8 cellular contexts compared by ENCODE assay signal in the genomic region with DNA sequence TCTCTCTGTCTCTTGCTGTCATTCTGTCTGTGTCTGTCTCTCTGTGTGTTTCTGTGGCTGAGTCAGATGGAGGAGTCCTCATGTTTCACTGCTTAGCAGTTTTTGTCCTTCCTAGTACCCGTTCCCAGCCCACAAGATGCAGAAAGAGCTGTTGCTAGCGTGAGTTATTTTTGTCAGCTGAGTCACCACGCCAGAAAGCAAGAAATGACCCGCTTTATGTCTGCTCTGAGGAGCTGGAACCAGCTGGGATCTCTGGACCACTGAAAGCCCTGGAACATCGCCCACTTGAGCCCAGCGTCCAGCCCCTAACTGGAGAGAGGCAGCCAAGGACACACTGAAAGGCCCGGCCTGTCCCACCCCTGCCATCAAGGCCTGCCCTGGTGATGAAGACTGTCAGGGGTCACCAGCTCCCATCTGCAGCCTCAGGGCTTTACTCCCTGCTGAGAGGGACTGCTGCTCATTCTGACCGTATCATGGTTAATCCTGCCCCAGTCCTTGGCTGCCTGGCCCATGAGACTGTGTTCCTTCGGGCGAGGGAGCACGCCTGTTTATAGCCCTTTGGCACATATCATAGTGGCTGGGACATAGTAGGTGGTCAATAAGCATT.
A peak's percentile ranks its signal among the peaks of the same experiment; 100 is the strongest.
DNase-seq lines count a peak whose midpoint lies in the region; ATAC-seq, FAIRE-seq and TF ChIP-seq lines count a peak whose summit lies in the region.

No MANE protein-coding gene starts in this region.

- ATAC-seq in HG02973 (IDR thresholded peaks at IDR 0.05; ENCODE audit: unreplicated experiment) (peak; percentile 45), HG03196 (IDR thresholded peaks at IDR 0.05; ENCODE audit: unreplicated experiment) (no peak), HG03469 (IDR thresholded peaks at IDR 0.05; ENCODE audit: unreplicated experiment) (no peak)
- ATAC-seq in stimulated activated effector memory CD8-positive, alpha-beta T cell treated with anti-CD3 and anti-CD28 coated beads, Interleukin-12 subunit alpha, Interleukin-12 subunit beta, amount 100 ng/mL, for 72 hours, result peak; percentile 93

- no peaks in the 10 kb centered on the region for H3K9me3 ChIP-seq in keratinocyte (ENCODE audit: control insufficient read depth, low read depth, low read length)

- no peak overlapping the region for H3K9ac ChIP-seq in keratinocyte (ENCODE audit: control insufficient read depth, extremely low read depth, insufficient read depth, low read length)

- H3K4me3 ChIP-seq in ACC112 (ENCODE audit: low read depth, low read length), result peak overlapping the region; percentile 13; the same call in 1 of the 2 replicates
- H3K4me3 ChIP-seq in astrocyte of the spinal cord (ENCODE audit: low read depth, low read length), result no peak overlapping the region
- H3K4me3 ChIP-seq in keratinocyte (ENCODE audit: control insufficient read depth in 2 of 3, extremely low read depth in 1 of 3, insufficient read depth in 2 of 3, low read depth in 1 of 3, low read length in 3 of 3), result no peak overlapping the region

- H3K79me2 ChIP-seq in ACC112 (ENCODE audit: control insufficient read depth, insufficient read depth, low read length, unreplicated experiment), result no peaks in the 10 kb centered on the region
- no peaks in the 10 kb centered on the region for H3K79me2 ChIP-seq in keratinocyte (ENCODE audit: control insufficient read depth, insufficient read depth, low read length)

- dilution Hi-C loops in keratinocyte (cut with MboI; ENCODE audit: extremely low pct_ligation_motif_present, low sequenced_read_pairs), result no loop called here

- H3K27ac ChIP-seq in ACC112 (ENCODE audit: low read depth, low read length) (peak overlapping the region; percentile 69), keratinocyte (ENCODE audit: control insufficient read depth, insufficient read depth, low read length) (no peak overlapping the region)

- peak; percentile 95 for FAIRE-seq in keratinocyte (lab: Jason Lieb, UNC)

- H2AFZ ChIP-seq in ACC112 (ENCODE audit: low read length, unreplicated experiment), result peak overlapping the region; percentile 39
- H2AFZ ChIP-seq in keratinocyte (ENCODE audit: control insufficient read depth, low read length), result no peak overlapping the region

- in situ Hi-C loops in astrocyte of the spinal cord (cut with HindIII; ENCODE audit: low sequenced_read_pairs), result no loop called here

- peaks cover 24% of the 10 kb centered on the region for H3K4me1 Mint-ChIP-seq in stimulated activated effector memory CD8-positive, alpha-beta T cell treated with anti-CD3 and anti-CD28 coated beads, Interleukin-12 subunit alpha, Interleukin-12 subunit beta, amount 100 ng/mL, for 72 hours

- H4K20me1 ChIP-seq in keratinocyte (ENCODE audit: control insufficient read depth, extremely low read depth, insufficient read depth, low read length), result no peaks in the 10 kb centered on the region

- H3K36me3 Mint-ChIP-seq in stimulated activated effector memory CD8-positive, alpha-beta T cell treated with anti-CD3 and anti-CD28 coated beads, Interleukin-12 subunit alpha, Interleukin-12 subunit beta, amount 100 ng/mL, for 72 hours, result no peaks in the 10 kb centered on the region

- peaks cover 4% of the 10 kb centered on the region for H3K9me1 ChIP-seq in keratinocyte (ENCODE audit: control insufficient read depth, extremely low read depth, insufficient read depth, low read length)

- no peaks in the 10 kb centered on the region for H3K9me3 Mint-ChIP-seq in stimulated activated effector memory CD8-positive, alpha-beta T cell treated with anti-CD3 and anti-CD28 coated beads, Interleukin-12 subunit alpha, Interleukin-12 subunit beta, amount 100 ng/mL, for 72 hours

- TF ChIP-seq CTCF in astrocyte of the spinal cord (IDR thresholded peaks at IDR 0.05; ENCODE audit: low read depth, low read length), result no peak
- no peak for TF ChIP-seq CTCF in keratinocyte (optimal IDR thresholded peaks at IDR 0.05 in 1 of 3, IDR thresholded peaks at IDR 0.05 in 1 of 3, conservative IDR thresholded peaks at IDR 0.05 in 1 of 3; ENCODE audit: extremely low read depth in 1 of 3, insufficient read depth in 2 of 3, low read length in 3 of 3)

- H3K36me3 ChIP-seq in ACC112 (ENCODE audit: insufficient read depth, low read length), result no peaks in the 10 kb centered on the region
- no peaks in the 10 kb centered on the region for H3K36me3 ChIP-seq in keratinocyte (ENCODE audit: control insufficient read depth in 2 of 2, extremely low read depth in 1 of 2, insufficient read depth in 2 of 2, low read length in 2 of 2)

- DNase-seq in astrocyte of the spinal cord (ENCODE audit: low read depth, low spot score) (peak; percentile 97), keratinocyte (ENCODE audit: low read depth, low spot score) (peak; percentile 72)
- peak in 1 of 2 donors; percentile 54 for DNase-seq in stimulated activated effector memory CD8-positive, alpha-beta T cell treated with anti-CD3 and anti-CD28 coated beads, Interleukin-12 subunit alpha, Interleukin-12 subunit beta, amount 100 ng/mL, for 72 hours (ENCODE audit: low spot score in 2 of 2)
- no peak for DNase-seq in activated effector memory CD4-positive, alpha-beta T cell treated with Interleukin-2 at 50 U/mL for 16 hours

- H3K27ac Mint-ChIP-seq in stimulated activated effector memory CD8-positive, alpha-beta T cell treated with anti-CD3 and anti-CD28 coated beads, Interleukin-12 subunit alpha, Interleukin-12 subunit beta, amount 100 ng/mL, for 72 hours, result peak overlapping the region; percentile 68

- peaks cover 22% of the 10 kb centered on the region for H3K4me1 ChIP-seq in ACC112 (ENCODE audit: control insufficient read depth, insufficient read depth, low read length, unreplicated experiment)
- peaks cover 14% of the 10 kb centered on the region for H3K4me1 ChIP-seq in keratinocyte (ENCODE audit: control insufficient read depth, extremely low read depth, insufficient read depth, low read length)

- no peaks in the 10 kb centered on the region for H3K27me3 ChIP-seq in ACC112 (ENCODE audit: insufficient read depth, low read length)
- H3K27me3 ChIP-seq in keratinocyte (ENCODE audit: control insufficient read depth, extremely low read depth, insufficient read depth, low read length), result no peaks in the 10 kb centered on the region

- no peak overlapping the region for H3K4me3 Mint-ChIP-seq in stimulated activated effector memory CD8-positive, alpha-beta T cell treated with anti-CD3 and anti-CD28 coated beads, Interleukin-12 subunit alpha, Interleukin-12 subunit beta, amount 100 ng/mL, for 72 hours

- peak overlapping the region; percentile 60 for H3K4me2 ChIP-seq in keratinocyte (ENCODE audit: control insufficient read depth, extremely low read depth, insufficient read depth, low read depth, low read length)

Comparison
In these comparisons a context has a peak if more than half of its experiments do, and no peak if none do; other contexts are left out.
1. ATAC-seq: peak in HG02973 (single experiment) and stimulated activated effector memory CD8-positive, alpha-beta T cell treated with anti-CD3 and anti-CD28 coated beads, Interleukin-12 subunit alpha, Interleukin-12 subunit beta, amount 100 ng/mL, for 72 hours (single experiment); none in HG03196 (single experiment) and HG03469 (single experiment).